8 cellular contexts compared by ENCODE assay signal in the genomic region with DNA sequence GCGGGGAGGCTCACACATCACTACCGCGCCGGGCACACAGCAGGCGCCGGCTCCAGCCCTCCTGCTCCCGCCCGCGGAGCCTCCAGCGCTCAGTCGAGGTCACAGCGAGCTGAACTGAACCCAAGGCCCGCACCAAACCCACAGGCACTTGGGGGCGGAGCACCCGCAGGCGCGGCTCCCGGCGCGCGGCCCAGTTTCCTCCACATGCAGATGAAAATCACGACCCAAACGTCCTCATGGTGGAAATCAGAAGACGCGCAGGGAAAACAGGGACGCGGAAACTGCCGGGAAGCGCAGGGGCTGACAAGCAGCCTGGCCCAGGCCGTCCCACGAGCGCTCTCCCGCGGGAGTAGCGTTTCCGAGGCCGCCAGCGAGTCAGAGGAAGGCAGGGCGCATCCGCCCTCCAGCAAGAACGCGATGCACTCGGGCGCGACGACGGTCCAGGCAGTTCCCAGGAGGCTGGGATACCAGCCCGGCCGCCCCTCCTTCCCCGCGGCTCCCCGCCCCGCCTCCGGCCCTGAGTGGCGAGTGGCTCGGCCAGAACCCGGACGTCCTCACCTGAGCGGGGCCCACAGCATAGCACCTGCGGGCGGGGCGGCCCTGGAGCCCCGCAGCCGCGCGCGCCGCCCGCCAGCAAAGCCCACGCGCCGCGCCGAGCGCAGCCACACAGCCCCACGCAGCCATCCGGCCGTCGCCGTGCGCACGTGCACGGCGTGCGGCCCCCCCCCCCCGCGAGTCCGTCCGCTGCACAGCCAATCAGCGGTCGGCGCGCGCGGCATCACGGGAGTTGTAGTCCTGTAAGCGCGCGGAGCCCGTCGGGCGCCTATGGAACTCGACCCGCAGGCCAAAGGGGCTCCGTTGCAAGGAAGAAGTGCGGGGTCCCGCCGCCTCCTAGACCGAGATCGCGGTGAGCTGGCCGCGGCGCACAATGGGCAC. TPM values are rescaled to one million over a fixed set of nuclear protein-coding genes. Genes with fewer than 3 reads are reported as not detected.
DNase-seq lines count a peak whose midpoint lies in the region; ATAC-seq lines count a peak whose summit lies in the region.

Gene HDHD5, minus strand, starts transcription at position 710 of the 936 bp plus-strand sequence. Its CDS starts 26 bp downstream, at position 684.

- H3K27me3 ChIP-seq in CD4-positive, CD25-positive, alpha-beta regulatory T cell (ENCODE audit: control insufficient read depth, insufficient read depth, low read length) = no peaks in the 10 kb centered on the region
- H3K27me3 ChIP-seq in mesenchymal stem cell (ENCODE audit: control insufficient read depth in 1 of 2, insufficient read depth in 1 of 2, low read length in 2 of 2) = no peaks in the 10 kb centered on the region

- peak within 1 kb of the TSS; percentile 78 to 79 for H3K4ac ChIP-seq in mesenchymal stem cell (ENCODE audit: low read depth in 1 of 2, low read length in 2 of 2)

- H3K9me3 Mint-ChIP-seq in CD4-positive, CD25-positive, alpha-beta regulatory T cell = no peaks in the 10 kb centered on the region
- H3K9me3 Mint-ChIP-seq in effector memory CD8-positive, alpha-beta T cell = no peaks in the 10 kb centered on the region

- H3K9me3 ChIP-seq in CD4-positive, CD25-positive, alpha-beta regulatory T cell (ENCODE audit: control insufficient read depth in 2 of 2, low read length in 2 of 2) = no peaks in the 10 kb centered on the region
- H3K9me3 ChIP-seq in mesenchymal stem cell (ENCODE audit: control insufficient read depth, low read length) = no peaks in the 10 kb centered on the region

- peak within 1 kb of the TSS; percentile 90 for H3K9ac ChIP-seq in mesenchymal stem cell (ENCODE audit: low read length)

- no peak within 1 kb of the TSS for H2AK5ac ChIP-seq in mesenchymal stem cell (ENCODE audit: low read length, severe bottlenecking)

- peak within 1 kb of the TSS; percentile 77 for H3K4me3 ChIP-seq in CD4-positive, CD25-positive, alpha-beta regulatory T cell (ENCODE audit: low read depth, low read length)
- H3K4me3 ChIP-seq in mesenchymal stem cell (ENCODE audit: insufficient read depth in 1 of 2, low read depth in 1 of 2, low read length in 2 of 2) = peak within 1 kb of the TSS; percentile 80 to 83

- H3K27ac Mint-ChIP-seq in CD4-positive, CD25-positive, alpha-beta regulatory T cell = peak within 1 kb of the TSS; percentile 56 to 89 (median 88)
- peak within 1 kb of the TSS; percentile 38 to 81 for H3K27ac Mint-ChIP-seq in effector memory CD8-positive, alpha-beta T cell

- H3K36me3 Mint-ChIP-seq in CD4-positive, CD25-positive, alpha-beta regulatory T cell = no peaks in the 10 kb centered on the region
- peaks cover 5% of the 10 kb centered on the region for H3K36me3 Mint-ChIP-seq in effector memory CD8-positive, alpha-beta T cell (ENCODE audit: insufficient read depth)

- H3K79me1 ChIP-seq in mesenchymal stem cell (replicated peaks; ENCODE audit: low read length, poor library complexity, severe bottlenecking) = peaks cover 17% of the 10 kb centered on the region

- H3K23ac ChIP-seq in mesenchymal stem cell (ENCODE audit: low read length in 2 of 2) = peak within 1 kb of the TSS in 1 of 2 experiments; percentile 5

- DNase-seq in CD4-positive, CD25-positive, alpha-beta regulatory T cell = peak; percentile 84 to 93 (median 88)
- DNase-seq in HS-5 (ENCODE audit: low read depth) (peak; percentile 69), mesenchymal stem cell (peak; percentile 92)
- peak; percentile 85 for DNase-seq in NK-92 treated with Interleukin-12 subunit alpha and Interleukin-12 subunit beta, amount 100 ng/mL, for 24 hours (lab: John Stamatoyannopoulos, UW)
- DNase-seq in activated CD8-positive, alpha-beta memory T cell treated with anti-CD3 and anti-CD28 coated beads for 48 hours (ENCODE audit: low read depth in 2 of 3, low spot score in 2 of 3) = peak; percentile 68 to 77 (median 76)
- peak; percentile 80 to 84 (median 81) for DNase-seq in effector memory CD8-positive, alpha-beta T cell
- DNase-seq in stimulated activated CD8-positive, alpha-beta memory T cell treated with anti-CD3 and anti-CD28 coated beads, Interleukin-12 subunit alpha, Interleukin-12 subunit beta, amount 100 ng/mL, for 1 hour (ENCODE audit: low read depth) = peak; percentile 84

- H2BK120ac ChIP-seq in mesenchymal stem cell (ENCODE audit: low read depth, low read length) = no peak within 1 kb of the TSS

- peak within 1 kb of the TSS; percentile 77 for H2AFZ ChIP-seq in mesenchymal stem cell (ENCODE audit: low read depth, low read length)

- peak within 1 kb of the TSS; percentile 47 for H2BK5ac ChIP-seq in mesenchymal stem cell (ENCODE audit: low read depth, low read length, poor library complexity, severe bottlenecking)

- no peaks in the 10 kb centered on the region for H3K36me3 ChIP-seq in CD4-positive, CD25-positive, alpha-beta regulatory T cell (ENCODE audit: control insufficient read depth, insufficient read depth, low read length)
- no peaks in the 10 kb centered on the region for H3K36me3 ChIP-seq in mesenchymal stem cell (ENCODE audit: control insufficient read depth in 1 of 2, insufficient read depth in 2 of 2, low read depth in 1 of 2, low read length in 2 of 2)

- peak within 1 kb of the TSS; percentile 73 for H3K27ac ChIP-seq in CD4-positive, CD25-positive, alpha-beta regulatory T cell (ENCODE audit: insufficient read depth, low read length, poor library complexity, severe bottlenecking)
- peak within 1 kb of the TSS; percentile 81 for H3K27ac ChIP-seq in mesenchymal stem cell (ENCODE audit: low read length, poor library complexity, severe bottlenecking)

- peak within 1 kb of the TSS; percentile 78 for H3K4me2 ChIP-seq in mesenchymal stem cell (ENCODE audit: low read length, poor library complexity, severe bottlenecking)

- H4K8ac ChIP-seq in mesenchymal stem cell (ENCODE audit: low read length) = peak within 1 kb of the TSS; percentile 93

- H4K91ac ChIP-seq in mesenchymal stem cell (ENCODE audit: low read length) = peak within 1 kb of the TSS; percentile 97

- peaks cover 28% of the 10 kb centered on the region for H3K4me1 ChIP-seq in CD4-positive, CD25-positive, alpha-beta regulatory T cell (ENCODE audit: control insufficient read depth, insufficient read depth, low read length, poor library complexity, severe bottlenecking)
- H3K4me1 ChIP-seq in mesenchymal stem cell (ENCODE audit: control insufficient read depth, insufficient read depth, low read depth, low read length) = peaks cover 6% of the 10 kb centered on the region

- peak within 1 kb of the TSS in 1 of 2 experiments; percentile 22 for H2BK12ac ChIP-seq in mesenchymal stem cell (ENCODE audit: low read length in 2 of 2)

- peaks cover 0 to 43% (median 18%) of the 10 kb centered on the region in 4 donors for H3K4me1 Mint-ChIP-seq in CD4-positive, CD25-positive, alpha-beta regulatory T cell
- H3K4me1 Mint-ChIP-seq in effector memory CD8-positive, alpha-beta T cell (ENCODE audit: low read depth in 2 of 2) = peaks cover 12 to 20% of the 10 kb centered on the region in 2 donors

- H3K14ac ChIP-seq in mesenchymal stem cell (ENCODE audit: low read length in 2 of 2) = peak within 1 kb of the TSS in 1 of 2 experiments; percentile 96

- under 1% methylated on average over 109 of the region's 114 CpGs for WGBS in mesenchymal stem cell

- H3K4me3 Mint-ChIP-seq in CD4-positive, CD25-positive, alpha-beta regulatory T cell = peak within 1 kb of the TSS; percentile 81 to 94 (median 90)
- H3K4me3 Mint-ChIP-seq in effector memory CD8-positive, alpha-beta T cell = peak within 1 kb of the TSS; percentile 85

- H3K18ac ChIP-seq in mesenchymal stem cell (ENCODE audit: low read depth in 1 of 2, low read length in 2 of 2) = peak within 1 kb of the TSS; percentile 72 to 93

- peak; percentile 91 to 93 for ATAC-seq in CD4-positive, CD25-positive, alpha-beta regulatory T cell (ENCODE audit: low read depth in 2 of 2)
- ATAC-seq in GM19467 (IDR thresholded peaks at IDR 0.05; ENCODE audit: unreplicated experiment) = peak; percentile 66
- ATAC-seq in effector memory CD8-positive, alpha-beta T cell (replicated peaks) = peak; percentile 88

- H2BK15ac ChIP-seq in mesenchymal stem cell (ENCODE audit: low read depth, poor library complexity, severe bottlenecking) = peak within 1 kb of the TSS; percentile 78

- H3K27me3 Mint-ChIP-seq in CD4-positive, CD25-positive, alpha-beta regulatory T cell = no peaks in the 10 kb centered on the region
- H3K27me3 Mint-ChIP-seq in effector memory CD8-positive, alpha-beta T cell = no peaks in the 10 kb centered on the region

RNA-seq across cellular contexts. Expression of gene HDHD5, which starts in this region (rescaled TPM):
- total RNA-seq in CD4-positive, CD25-positive, alpha-beta regulatory T cell = 17.7 TPM
- 10 to 100 TPM; 39.0 to 46.8 (median 44.9) TPM for polyA plus RNA-seq in CD4-positive, CD25-positive, alpha-beta regulatory T cell
- polyA plus RNA-seq in mesenchymal stem cell (2013, experiment 1 of 2) = 11.1 TPM
- 11.9 TPM for polyA plus RNA-seq in mesenchymal stem cell (2013, experiment 2 of 2)

Comparison
In these comparisons a context has a peak if more than half of its experiments do, and no peak if none do; other contexts are left out.
1. Peak in every context shown above with its lines: DNase-seq, ATAC-seq, H3K4me3 ChIP-seq and H3K27ac ChIP-seq.